In the genomic region with DNA sequence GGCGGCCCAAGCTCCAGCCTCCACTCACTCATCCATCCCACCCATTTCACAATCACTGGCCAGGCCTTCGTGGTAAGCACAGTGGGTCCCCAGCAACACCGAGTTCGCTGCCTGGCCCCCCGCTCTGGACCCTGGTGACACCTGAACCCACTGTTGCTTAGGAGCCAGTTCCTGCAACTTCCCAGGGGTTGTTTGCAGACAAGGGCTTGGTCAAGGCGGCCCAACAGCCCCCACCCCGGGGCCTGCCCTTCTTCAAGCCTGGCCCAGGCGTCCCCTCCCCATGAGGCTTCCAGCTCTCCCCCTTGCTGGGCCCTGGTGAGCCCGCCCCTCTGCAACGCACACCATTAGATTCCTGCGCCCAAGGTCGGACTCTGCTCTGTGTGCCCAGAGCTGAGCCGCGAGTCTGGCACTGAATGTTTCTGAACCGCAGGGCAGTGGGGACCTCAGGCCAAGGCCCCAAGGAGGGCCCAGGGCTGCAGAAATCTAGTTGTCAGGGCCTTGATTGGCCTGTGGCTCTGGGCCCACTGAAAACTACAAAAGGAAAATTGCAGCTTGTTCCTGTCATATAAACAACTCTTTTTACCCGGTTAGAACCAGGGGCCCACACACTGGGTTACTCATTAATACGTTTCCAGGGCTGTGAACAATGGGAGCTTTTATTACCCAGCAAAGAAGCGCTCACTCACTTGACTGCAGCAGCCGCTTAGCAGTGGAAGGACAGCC, we compare ENCODE assay signal across 10 cellular contexts. TPM values are rescaled to one million over a fixed set of nuclear protein-coding genes. Genes with fewer than 3 reads are reported as not detected.
DNase-seq lines count a peak whose midpoint lies in the region; ATAC-seq, FAIRE-seq and TF ChIP-seq lines count a peak whose summit lies in the region.
"Had no signal": no experiment of that assay in that cellular context is flagged by ENCODE, and none has a peak within 500 bp of the region (broad histone marks: within the 10 kb centered on the region; RNA-seq: fewer than 3 reads in every experiment).

No MANE protein-coding gene starts in this region.

- 0 out of 2 replicates have a peak, but pooled peaks cover 7% of the 10 kb centered on the region for H3K36me3 ChIP-seq in MM.1S (replicated peaks; ENCODE audit: insufficient read depth, low read length)

- peaks cover 29% of the 10 kb centered on the region for H3K79me2 ChIP-seq in MM.1S (ENCODE audit: low read length)

- H4K20me1 ChIP-seq in MM.1S (ENCODE audit: insufficient read depth, low read length), result peaks cover 6% of the 10 kb centered on the region; the same call in 1 of the 2 replicates

- no peak overlapping the region for H3K27ac ChIP-seq in MM.1S (ENCODE audit: low read length)

- no peaks in the 10 kb centered on the region for H3K9me3 ChIP-seq in MM.1S (replicated peaks; ENCODE audit: insufficient read depth, low read length)

- TF ChIP-seq CTCF in MM.1S (IDR thresholded peaks at IDR 0.05; ENCODE audit: low read length), result no peak

- DNase-seq in MV-4-11 (lab: John Stamatoyannopoulos, UW) (peak; percentile 37), frontal cortex (ENCODE audit: low spot score in 2 of 2) (peak; percentile 67 to 80), retina (peak; percentile 81), amniotic stem cell (lab: John Stamatoyannopoulos, UW) (no peak), occipital lobe (lab: John Stamatoyannopoulos, UW) (no peak), MM.1S (no peak)
- no peak for DNase-seq in stimulated activated CD4-positive, alpha-beta T cell treated with anti-CD3 and anti-CD28 coated beads, Interleukin-1b, Interleukin-23, amount 100 ng/mL, for 48 hours
- DNase-seq: activated naive CD4-positive, alpha-beta T cell treated with anti-CD3 and anti-CD28 coated beads for 36 hours; stimulated activated CD4-positive, alpha-beta T cell treated with anti-CD3 and anti-CD28 coated beads, Interleukin-12 subunit alpha, Interleukin-12 subunit beta, amount 100 ng/mL, for 4 hours had no signal

- no peak for FAIRE-seq in frontal cortex (lab: Jason Lieb, UNC)

- H3K4me1 ChIP-seq in MM.1S (ENCODE audit: low read length), result no peaks in the 10 kb centered on the region

- H3K9ac ChIP-seq in MM.1S (ENCODE audit: low read length), result no peak overlapping the region

- no peak overlapping the region for H2AFZ ChIP-seq in MM.1S (ENCODE audit: low read length)

- peak; percentile 58 for ATAC-seq in GM18909 (IDR thresholded peaks at IDR 0.05; ENCODE audit: poor library complexity, unreplicated experiment)

- H3K9me2 ChIP-seq in MM.1S (replicated peaks; ENCODE audit: insufficient read depth, low read length), result no peaks in the 10 kb centered on the region

- H3K4me3 ChIP-seq in MM.1S (ENCODE audit: low read length), result no peak overlapping the region

- no peak overlapping the region for H3K4me2 ChIP-seq in MM.1S (ENCODE audit: low read depth, low read length)

- H3F3A ChIP-seq in MM.1S (ENCODE audit: insufficient read depth, low read length), result peaks cover 5% of the 10 kb centered on the region; the same call in 1 of the 2 replicates

- peaks cover 45% of the 10 kb centered on the region for H3K27me3 ChIP-seq in MM.1S (replicated peaks; ENCODE audit: insufficient read depth, low read length)

RNA-seq across cellular contexts. Expression of a gene that starts 2.1 kb away (rescaled TPM):
- total RNA-seq in frontal cortex (13.9 TPM), occipital lobe (16.4 TPM)

RNA-seq across cellular contexts. Expression of a gene that starts 5.5 kb away (rescaled TPM):
- total RNA-seq in frontal cortex (not detected), occipital lobe (not detected)
- total RNA-seq: activated naive CD4-positive, alpha-beta T cell treated with anti-CD3 and anti-CD28 coated beads for 36 hours had no signal

RNA-seq across cellular contexts. Expression of a gene that starts 23.0 kb away (rescaled TPM):
- total RNA-seq in frontal cortex (33.8 TPM), occipital lobe (32.0 TPM)

Comparison
In these comparisons a context has a peak if more than half of its experiments do, and no peak if none do; other contexts are left out.
1. DNase-seq: peak in MV-4-11 (single experiment), frontal cortex (2 of 2) and retina (single experiment); none in amniotic stem cell (single experiment), occipital lobe (single experiment), MM.1S (single experiment) and stimulated activated CD4-positive, alpha-beta T cell treated with anti-CD3 and anti-CD28 coated beads, Interleukin-1b, Interleukin-23, amount 100 ng/mL, for 48 hours (single experiment).